Comparison of ENCODE assay signal across 9 cellular contexts in genomic region chr1:67724928-67725560, GRCh38. TPM values are rescaled to one million over a fixed set of nuclear protein-coding genes. Genes with fewer than 3 reads are reported as not detected.
DNase-seq lines count a peak whose midpoint lies in the region; ATAC-seq and TF ChIP-seq lines count a peak whose summit lies in the region.
"Had no signal": no experiment of that assay in that cellular context is flagged by ENCODE, and none has a peak within 500 bp of the region (broad histone marks: within the 10 kb centered on the region; RNA-seq: fewer than 3 reads in every experiment).

No MANE protein-coding gene starts in this region.

- DNase-seq in BJ (ENCODE audit: low read depth) (peak; percentile 66), NCI-H2196 (lab: John Stamatoyannopoulos, UW; ENCODE audit: unreplicated experiment) (peak; percentile 86), coronary artery (ENCODE audit: low spot score) (no peak), medulla oblongata (ENCODE audit: extremely low spot score) (peak; percentile 54), middle frontal gyrus (ENCODE audit: extremely low spot score, low spot score) (no peak)
- no peak for DNase-seq in activated naive CD4-positive, alpha-beta T cell (lab: John Stamatoyannopoulos, UW)
- DNase-seq: GOT3 had no signal

- H3K36me3 ChIP-seq in BJ (ENCODE audit: control insufficient read depth, insufficient read depth, low read length), result peaks cover 3% of the 10 kb centered on the region

- H3K4me3 ChIP-seq in BJ (ENCODE audit: low read depth, low read length) (no peak overlapping the region), coronary artery (no peak overlapping the region)

- no peak for ATAC-seq in activated CD4-positive, CD25-positive, alpha-beta regulatory T cell treated with anti-CD3 and anti-CD28 coated beads, Interleukin-2, amount 50 U/mL, for 24 hours
- no peak for ATAC-seq in HG03565 (IDR thresholded peaks at IDR 0.05; ENCODE audit: unreplicated experiment)

- CTCF ChIA-PET in BJ (lab: Yijun Ruan, JAX), result interaction anchor here (0.6 to 1.6 kb wide), 2 partner anchors 9 to 163 kb away, joined by 3 to 6 read pairs; no protein-coding TSS in a partner anchor

- POLR2A ChIA-PET in BJ (lab: Charles Lee), result no interaction called here

- H3K27me3 ChIP-seq in BJ (ENCODE audit: control insufficient read depth, insufficient read depth, low read length), result no peaks in the 10 kb centered on the region

- no peak for TF ChIP-seq CTCF in BJ (IDR thresholded peaks at IDR 0.05; ENCODE audit: insufficient read depth, low read depth, low read length)
- TF ChIP-seq CTCF in coronary artery (IDR thresholded peaks at IDR 0.05), result no peak

- peak overlapping the region; percentile 16 to 24 for H3K27ac ChIP-seq in coronary artery

RNA-seq across cellular contexts. Expression of gene GADD45A, which starts 40.0 kb away (rescaled TPM):
- polyA plus RNA-seq in BJ (2011; rRNA removed), result 27.4 and 32.1 TPM in 2 replicates
- polyA minus RNA-seq in BJ (2011; rRNA and poly(A)+ RNA removed), result 8.2 and 11.6 TPM in 2 replicates

Comparison
In these comparisons a context has a peak if more than half of its experiments do, and no peak if none do; other contexts are left out.
1. DNase-seq: peak in BJ (single experiment), NCI-H2196 (single experiment) and medulla oblongata (single experiment); none in coronary artery (single experiment), activated naive CD4-positive, alpha-beta T cell (0 of 4) and middle frontal gyrus (single experiment).